In genomic region chr17:60720763-60721531, GRCh38 we compare ENCODE assay signal across 8 cellular contexts. TPM values are rescaled to one million over a fixed set of nuclear protein-coding genes. Genes with fewer than 3 reads are reported as not detected.
A peak's percentile ranks its signal among the peaks of the same experiment; 100 is the strongest.
DNase-seq lines count a peak whose midpoint lies in the region; ATAC-seq and TF ChIP-seq lines count a peak whose summit lies in the region.

No MANE protein-coding gene starts in this region.

- TF ChIP-seq POLR2A in thyroid gland (IDR thresholded peaks at IDR 0.05): no peak

- WGBS in thyroid gland, 2 donors: 40 to 42% methylated on average over 5 of the region's 5 CpGs

- H3K4me3 ChIP-seq in thyroid gland (replicated peaks in 1 of 3): no peak overlapping the region

- H3K4me1 Mint-ChIP-seq in T-helper 2 cell treated with Interferon-gamma antibody and Interleukin-4, amounts not matched to agents 5 μg/mL and 100 μg/mL, for 36 hours (ENCODE audit: low read depth): no peaks in the 10 kb centered on the region

- no peaks in the 10 kb centered on the region for H3K27me3 ChIP-seq in thyroid gland

- H3K36me3 ChIP-seq in thyroid gland: no peaks in the 10 kb centered on the region

- no peaks in the 10 kb centered on the region for H3K27me3 Mint-ChIP-seq in T-helper 2 cell treated with Interferon-gamma antibody and Interleukin-4, amounts not matched to agents 5 μg/mL and 100 μg/mL, for 36 hours (ENCODE audit: low read depth)

- no peak overlapping the region for H3K4me3 Mint-ChIP-seq in T-helper 2 cell treated with Interferon-gamma antibody and Interleukin-4, amounts not matched to agents 5 μg/mL and 100 μg/mL, for 36 hours

- DNase-seq in AG08396 (ENCODE audit: low spot score) (peak; percentile 69), GM13976 (ENCODE audit: low spot score) (peak; percentile 63), NCI-H1694 treated with DMSO at 0.1 percent for 48 hours (lab: John Stamatoyannopoulos, UW) (peak; percentile 39), ecto neural progenitor cell (ENCODE audit: low spot score) (peak; percentile 54), medulla oblongata (ENCODE audit: extremely low spot score) (peak; percentile 85), thyroid gland (peak; percentile 5 to 7)
- DNase-seq in T-helper 2 cell treated with Interferon-gamma antibody and Interleukin-4, amounts not matched to agents 5 μg/mL and 100 μg/mL, for 36 hours (ENCODE audit: low spot score): peak; percentile 16

- TF ChIP-seq CTCF in GM13976 (IDR thresholded peaks at IDR 0.05; ENCODE audit: borderline replicate concordance, control extremely low read depth, extremely low read depth, insufficient read depth, missing control alignments) (peak; percentile 59), thyroid gland (IDR thresholded peaks at IDR 0.05) (peak; percentile 59 to 83 (median 72))

- H3K9me3 Mint-ChIP-seq in T-helper 2 cell treated with Interferon-gamma antibody and Interleukin-4, amounts not matched to agents 5 μg/mL and 100 μg/mL, for 36 hours: no peaks in the 10 kb centered on the region

- in situ Hi-C loops in GM13976 (cut with MboI; ENCODE audit: low sequenced_read_pairs, unreplicated experiment): no loop called here

- no peaks in the 10 kb centered on the region for H3K9me3 ChIP-seq in thyroid gland

- no peak for ATAC-seq in GM18519 (IDR thresholded peaks at IDR 0.05; ENCODE audit: low FRiP score, unreplicated experiment)

- H3K27ac Mint-ChIP-seq in T-helper 2 cell treated with Interferon-gamma antibody and Interleukin-4, amounts not matched to agents 5 μg/mL and 100 μg/mL, for 36 hours: no peak overlapping the region

- no peaks in the 10 kb centered on the region for H3K36me3 Mint-ChIP-seq in T-helper 2 cell treated with Interferon-gamma antibody and Interleukin-4, amounts not matched to agents 5 μg/mL and 100 μg/mL, for 36 hours (ENCODE audit: low read depth)

- no peaks in the 10 kb centered on the region for H3K4me1 ChIP-seq in thyroid gland

- no peak overlapping the region for H3K27ac ChIP-seq in thyroid gland

- intact Hi-C loops in thyroid gland (cut with DNase I): no loop called here

RNA-seq across cellular contexts. Expression of gene BCAS3, which starts 43.3 kb away (rescaled TPM):
- 10 to 100 TPM; 41.8 to 78.7 (median 51.6) TPM for total RNA-seq in thyroid gland

Comparison
In these comparisons a context has a peak if more than half of its experiments do, and no peak if none do; other contexts are left out.
1. DNase-seq: peak in every context shown above with its lines; median percentile 85 in medulla oblongata; 69 in AG08396; 63 in GM13976; 54 in ecto neural progenitor cell; 39 in NCI-H1694 treated with DMSO at 0.1 percent for 48 hours; 16 in T-helper 2 cell treated with Interferon-gamma antibody and Interleukin-4, amounts not matched to agents 5 μg/mL and 100 μg/mL, for 36 hours; 6 in thyroid gland.